20 cellular contexts compared by ENCODE assay signal in genomic region chr1:241102652-241103051, GRCh38.
A peak's percentile ranks its signal among the peaks of the same experiment; 100 is the strongest.
DNase-seq lines count a peak whose midpoint lies in the region; ATAC-seq and TF ChIP-seq lines count a peak whose summit lies in the region.
"Had no signal": no experiment of that assay in that cellular context is flagged by ENCODE, and none has a peak within 500 bp of the region (broad histone marks: within the 10 kb centered on the region; RNA-seq: fewer than 3 reads in every experiment).

No MANE protein-coding gene starts in this region.

- no peaks in the 10 kb centered on the region for H3K36me3 ChIP-seq in endodermal cell (ENCODE audit: control insufficient read depth, insufficient read depth, low read length)
- H3K36me3 ChIP-seq: BLaER1, HAP-1 had no signal

- H3K4me3 ChIP-seq in endodermal cell (ENCODE audit: low read length): peak overlapping the region; percentile 31
- H3K4me3 ChIP-seq: BLaER1, GM12878, HAP-1 had no signal

- WGBS in endodermal cell (ENCODE audit: insufficient coverage in 1 of 2, insufficient read length in 1 of 2), 2 experiments: 75 to 79% methylated on average over 1 to 2 of the region's 2 CpGs

- no peak for TF ChIP-seq CTCF in endodermal cell (conservative IDR thresholded peaks at IDR 0.05)
- TF ChIP-seq CTCF in nephron progenitor cell (IDR thresholded peaks at IDR 0.05): no peak
- no peak for TF ChIP-seq CTCF in progenitor cell of endocrine pancreas (IDR thresholded peaks at IDR 0.05; ENCODE audit: unreplicated experiment)

- DNase-seq in SK-N-DZ (ENCODE audit: low spot score) (peak; percentile 6), endodermal cell (no peak), nephron progenitor cell (no peak), progenitor cell of endocrine pancreas (ENCODE audit: low spot score, unreplicated experiment) (no peak), T-helper 2 cell (no peak), NAMALWA (ENCODE audit: low spot score) (no peak)
- DNase-seq: Caco-2; CD4-positive, CD25-positive, alpha-beta regulatory T cell; CD8-positive, alpha-beta T cell; DMS153; DND-41; GDM1; GOT3 had no signal

- ATAC-seq in GM18873 (IDR thresholded peaks at IDR 0.05; ENCODE audit: low FRiP score, unreplicated experiment) (no peak), HG02798 (IDR thresholded peaks at IDR 0.05; ENCODE audit: poor library complexity, unreplicated experiment) (no peak)
- ATAC-seq: CD8-positive, alpha-beta T cell; GM12878 had no signal

- H3K36me3 Mint-ChIP-seq in endodermal cell (ENCODE audit: low read depth) (no peaks in the 10 kb centered on the region), nephron progenitor cell (ENCODE audit: low read depth) (no peaks in the 10 kb centered on the region), progenitor cell of endocrine pancreas (ENCODE audit: insufficient read depth) (no peaks in the 10 kb centered on the region)
- H3K36me3 Mint-ChIP-seq: CD4-positive, CD25-positive, alpha-beta regulatory T cell; CD8-positive, alpha-beta T cell had no signal

- H3K27me3 Mint-ChIP-seq in endodermal cell (ENCODE audit: insufficient read depth) (peaks cover 6% of the 10 kb centered on the region), nephron progenitor cell (ENCODE audit: low read depth, poor library complexity) (peaks cover 8% of the 10 kb centered on the region), progenitor cell of endocrine pancreas (peaks cover 64% of the 10 kb centered on the region)
- H3K27me3 Mint-ChIP-seq: B cell; CD4-positive, CD25-positive, alpha-beta regulatory T cell had no signal

- no peaks in the 10 kb centered on the region for H3K4me1 ChIP-seq in endodermal cell (ENCODE audit: control insufficient read depth, insufficient read depth, low read length)
- H3K4me1 ChIP-seq: BLaER1, Caco-2, HAP-1 had no signal

- H3K27ac ChIP-seq in endodermal cell (ENCODE audit: low read depth, low read length): no peak overlapping the region
- H3K27ac ChIP-seq: BLaER1, C4-2B had no signal

- H3K27ac Mint-ChIP-seq in endodermal cell (no peak overlapping the region), nephron progenitor cell (peak overlapping the region; percentile 57), progenitor cell of endocrine pancreas (peak overlapping the region; percentile 7)
- H3K27ac Mint-ChIP-seq: B cell; CD4-positive, CD25-positive, alpha-beta regulatory T cell; CD8-positive, alpha-beta T cell had no signal

- peaks cover 15% of the 10 kb centered on the region for H3K4me1 Mint-ChIP-seq in endodermal cell
- peaks cover 14% of the 10 kb centered on the region for H3K4me1 Mint-ChIP-seq in nephron progenitor cell
- H3K4me1 Mint-ChIP-seq in progenitor cell of endocrine pancreas (ENCODE audit: low read depth): peaks cover 11% of the 10 kb centered on the region
- H3K4me1 Mint-ChIP-seq: B cell; CD4-positive, CD25-positive, alpha-beta regulatory T cell had no signal

- no peaks in the 10 kb centered on the region for H3K9me3 Mint-ChIP-seq in endodermal cell
- no peaks in the 10 kb centered on the region for H3K9me3 Mint-ChIP-seq in nephron progenitor cell
- H3K9me3 Mint-ChIP-seq in progenitor cell of endocrine pancreas (ENCODE audit: low read depth): no peaks in the 10 kb centered on the region
- H3K9me3 Mint-ChIP-seq: CD8-positive, alpha-beta T cell had no signal

- peaks cover 20% of the 10 kb centered on the region for H3K27me3 ChIP-seq in endodermal cell (ENCODE audit: control insufficient read depth, insufficient read depth, low read length, poor library complexity, severe bottlenecking)
- H3K27me3 ChIP-seq: BLaER1 had no signal

- H3K4me3 Mint-ChIP-seq in endodermal cell (no peak overlapping the region), nephron progenitor cell (no peak overlapping the region), progenitor cell of endocrine pancreas (ENCODE audit: low read depth) (no peak overlapping the region)
- H3K4me3 Mint-ChIP-seq: B cell; CD4-positive, CD25-positive, alpha-beta regulatory T cell; CD8-positive, alpha-beta T cell had no signal

- H3K9me3 ChIP-seq in endodermal cell (ENCODE audit: control insufficient read depth, low read length): no peaks in the 10 kb centered on the region
- H3K9me3 ChIP-seq: BLaER1, Caco-2, HAP-1 had no signal

- H3K9ac ChIP-seq in endodermal cell (ENCODE audit: extremely low read depth, low read length, poor library complexity, severe bottlenecking): no peak overlapping the region
- H3K9ac ChIP-seq: BLaER1 had no signal
